Comparison of ENCODE assay signal across 8 cellular contexts in the genomic region with DNA sequence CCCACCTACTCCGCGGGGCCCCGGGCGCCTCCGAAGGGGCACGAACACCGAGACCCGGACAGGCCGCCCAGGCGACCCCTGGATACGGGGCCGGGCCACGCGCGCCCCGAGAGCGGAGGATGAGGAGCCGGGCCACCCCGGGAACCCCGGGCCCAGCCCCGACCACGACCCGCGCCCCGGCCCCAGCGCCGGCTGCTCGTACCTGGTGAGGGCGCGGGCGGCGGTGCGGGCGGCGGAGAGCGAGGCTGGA. TPM values are rescaled to one million over a fixed set of nuclear protein-coding genes. Genes with fewer than 3 reads are reported as not detected.
DNase-seq lines count a peak whose midpoint lies in the region; ATAC-seq lines count a peak whose summit lies in the region.

No MANE protein-coding gene starts in this region.

- H3K4me1 ChIP-seq in Karpas-422 (ENCODE audit: low read length), result peaks cover 41% of the 10 kb centered on the region
- H3K4me1 ChIP-seq in trophoblast cell (ENCODE audit: control insufficient read depth in 1 of 2, insufficient read depth in 2 of 2, low read length in 2 of 2), result peaks cover 31 to 46% of the 10 kb centered on the region in 2 experiments

- peak overlapping the region; percentile 93 for H2BK5ac ChIP-seq in trophoblast cell (ENCODE audit: low read depth, low read length, poor library complexity)

- H3K4me3 Mint-ChIP-seq in effector memory CD8-positive, alpha-beta T cell, result peak overlapping the region; percentile 61 to 63

- peak overlapping the region; percentile 100 for H3K9ac ChIP-seq in Karpas-422 (ENCODE audit: low read length)
- peak overlapping the region; percentile 91 for H3K9ac ChIP-seq in trophoblast cell (ENCODE audit: low read length)

- no peak overlapping the region for H3K27ac Mint-ChIP-seq in effector memory CD8-positive, alpha-beta T cell

- ATAC-seq in GM19023 (IDR thresholded peaks at IDR 0.05; ENCODE audit: unreplicated experiment), result peak; percentile 12
- no peak for ATAC-seq in effector memory CD8-positive, alpha-beta T cell (replicated peaks)

- peak overlapping the region; percentile 95 for H3K4me3 ChIP-seq in Karpas-422 (ENCODE audit: low read length)
- H3K4me3 ChIP-seq in trophoblast cell (ENCODE audit: low read depth, low read length), result peak overlapping the region; percentile 88

- DNase-seq in Karpas-422, result no peak
- DNase-seq in effector memory CD8-positive, alpha-beta T cell, result peak in 1 of 3 experiments; percentile 24
- no peak for DNase-seq in trophoblast cell
- DNase-seq in hippocampal formation (lab: John Stamatoyannopoulos, UW), result no peak
- DNase-seq in inferior parietal cortex (ENCODE audit: extremely low spot score), result no peak
- no peak for DNase-seq in NCI-H1694 treated with DMSO at 0.1 percent for 48 hours (lab: John Stamatoyannopoulos, UW)
- DNase-seq in epidermal melanocyte (ENCODE audit: insufficient read length, low spot score), result no peak

- no peaks in the 10 kb centered on the region for H3K27me3 ChIP-seq in Karpas-422 (ENCODE audit: low read length)
- no peaks in the 10 kb centered on the region for H3K27me3 ChIP-seq in trophoblast cell (ENCODE audit: insufficient read depth, low read length)

- H4K12ac ChIP-seq in trophoblast cell (ENCODE audit: low read depth, low read length), result peak overlapping the region; percentile 52

- WGBS in trophoblast cell (ENCODE audit: extremely low coverage, insufficient coverage, insufficient read length), result no CpG with 5 or more reads among the region's 36 CpGs

- H3K4me2 ChIP-seq in Karpas-422 (ENCODE audit: low read depth, low read length, poor library complexity, severe bottlenecking), result peak overlapping the region; percentile 74
- peak overlapping the region; percentile 95 for H3K4me2 ChIP-seq in trophoblast cell (ENCODE audit: low read length)

- H3K36me3 Mint-ChIP-seq in effector memory CD8-positive, alpha-beta T cell (ENCODE audit: insufficient read depth), result peaks cover 30% of the 10 kb centered on the region

- H3K27ac ChIP-seq in Karpas-422 (ENCODE audit: low read length) (peak overlapping the region; percentile 89), trophoblast cell (ENCODE audit: low read depth, low read length) (peak overlapping the region; percentile 87)

- no peak overlapping the region for H2AK5ac ChIP-seq in trophoblast cell (ENCODE audit: low read length)

- H3K9me2 ChIP-seq in Karpas-422 (replicated peaks; ENCODE audit: insufficient read depth, low read length), result no peaks in the 10 kb centered on the region

- peak overlapping the region; percentile 92 for H3K4ac ChIP-seq in trophoblast cell (ENCODE audit: low read depth, low read length)

- H3K9me3 Mint-ChIP-seq in effector memory CD8-positive, alpha-beta T cell, result no peaks in the 10 kb centered on the region

- peak overlapping the region; percentile 81 for H3K14ac ChIP-seq in trophoblast cell (ENCODE audit: low read length)

- H3K36me3 ChIP-seq in Karpas-422 (ENCODE audit: insufficient read depth, low read length) (peaks cover 14% of the 10 kb centered on the region), trophoblast cell (ENCODE audit: control insufficient read depth in 1 of 2, insufficient read depth in 2 of 2, low read length in 2 of 2) (peaks cover 32 to 33% of the 10 kb centered on the region in 2 experiments)

- peaks cover 35% of the 10 kb centered on the region for H4K20me1 ChIP-seq in Karpas-422 (ENCODE audit: insufficient read depth, low read depth, low read length)

- H3K27me3 Mint-ChIP-seq in effector memory CD8-positive, alpha-beta T cell, result no peaks in the 10 kb centered on the region

- no peak overlapping the region for H2BK12ac ChIP-seq in trophoblast cell (ENCODE audit: low read length)

- peaks cover 27% of the 10 kb centered on the region for H3K79me1 ChIP-seq in trophoblast cell (ENCODE audit: low read length)

- no peak overlapping the region for H3K23ac ChIP-seq in trophoblast cell (ENCODE audit: low read length)

- H2AFZ ChIP-seq in Karpas-422 (ENCODE audit: low read length), result no peak overlapping the region
- peak overlapping the region; percentile 33 for H2AFZ ChIP-seq in trophoblast cell (ENCODE audit: insufficient read depth, low read length, poor library complexity)

- H3K79me2 ChIP-seq in Karpas-422 (ENCODE audit: low read length) (peaks cover 47% of the 10 kb centered on the region), trophoblast cell (ENCODE audit: control insufficient read depth, insufficient read depth, low read length, poor library complexity) (peaks cover 31% of the 10 kb centered on the region)

- H3K4me1 Mint-ChIP-seq in effector memory CD8-positive, alpha-beta T cell (ENCODE audit: low read depth in 2 of 2), result peaks cover 0 to 11% of the 10 kb centered on the region in 2 donors

- peak overlapping the region; percentile 82 for H3K18ac ChIP-seq in trophoblast cell (ENCODE audit: low read length)

- peak overlapping the region; percentile 74 for H2BK120ac ChIP-seq in trophoblast cell (ENCODE audit: insufficient read depth, low read length, poor library complexity)

- H3K9me3 ChIP-seq in Karpas-422 (ENCODE audit: low read length) (no peaks in the 10 kb centered on the region), trophoblast cell (ENCODE audit: insufficient read depth, low read depth, low read length) (peaks cover 5% of the 10 kb centered on the region)

- peak overlapping the region; percentile 76 for H4K8ac ChIP-seq in trophoblast cell (ENCODE audit: low read depth, low read length)

- H4K91ac ChIP-seq in trophoblast cell (ENCODE audit: low read depth, low read length), result peak overlapping the region; percentile 81

RNA-seq across cellular contexts. Expression of a gene that starts 0.2 kb away (rescaled TPM):
- total RNA-seq in Karpas-422 (2014; rRNA removed; shearing (Covaris generic); ENCODE audit: low replicate concordance), result 94.1 and 197 TPM in 2 replicates
- 120 and 124 TPM in 2 replicates for polyA plus RNA-seq in trophoblast cell (2013)

RNA-seq across cellular contexts. Expression of a gene that starts 32.2 kb away (rescaled TPM):
- total RNA-seq in Karpas-422 (2014; rRNA removed; shearing (Covaris generic); ENCODE audit: low replicate concordance), result 89.6 and 187 TPM in 2 replicates
- 23.6 and 26.7 TPM in 2 replicates for polyA plus RNA-seq in trophoblast cell (2013)

RNA-seq across cellular contexts. Expression of a gene that starts 46.1 kb away (rescaled TPM):
- total RNA-seq in Karpas-422 (2014; rRNA removed; shearing (Covaris generic); ENCODE audit: low replicate concordance), result 57.1 and 110 TPM in 2 replicates
- polyA plus RNA-seq in trophoblast cell (2013), result 75.8 and 78.1 TPM in 2 replicates

RNA-seq across cellular contexts. Expression of a gene that starts 46.2 kb away (rescaled TPM):
- 16.5 and 26.8 TPM in 2 replicates for total RNA-seq in Karpas-422 (2014; rRNA removed; shearing (Covaris generic); ENCODE audit: low replicate concordance)
- 26.3 and 27.2 TPM in 2 replicates for polyA plus RNA-seq in trophoblast cell (2013)
